1 cellular context compared by ENCODE assay signal in the genomic region with DNA sequence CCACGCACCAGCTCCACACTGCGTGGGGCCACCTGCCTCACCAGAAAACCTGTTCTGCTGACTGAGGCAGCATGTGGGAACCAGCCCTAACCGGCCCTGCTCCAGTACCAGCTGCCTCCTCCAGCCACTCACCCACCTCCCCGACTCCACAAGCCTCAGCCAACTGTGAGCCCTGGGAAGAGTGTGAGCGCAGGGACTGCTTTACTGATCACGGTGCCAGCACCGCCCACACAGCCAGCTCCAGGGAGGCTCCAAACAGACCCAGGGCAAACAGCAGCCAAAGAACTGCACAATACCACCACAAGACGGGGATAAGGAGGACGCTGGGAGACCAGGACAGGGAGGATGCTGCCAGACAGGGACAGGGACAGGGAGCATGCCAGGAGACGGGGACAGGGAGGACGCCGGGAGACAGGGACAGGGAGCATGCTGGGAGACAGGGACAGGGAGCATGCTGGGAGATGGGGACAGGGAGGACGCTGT.
TF ChIP-seq lines count a peak whose summit lies in the region.

No MANE protein-coding gene starts in this region.

TF ChIP-seq in SK-N-SH, 30 proteins besides CTCF, POLR2A, EP300 and RAD21 (continued from another document):
- TF ChIP-seq, protein P1, sequence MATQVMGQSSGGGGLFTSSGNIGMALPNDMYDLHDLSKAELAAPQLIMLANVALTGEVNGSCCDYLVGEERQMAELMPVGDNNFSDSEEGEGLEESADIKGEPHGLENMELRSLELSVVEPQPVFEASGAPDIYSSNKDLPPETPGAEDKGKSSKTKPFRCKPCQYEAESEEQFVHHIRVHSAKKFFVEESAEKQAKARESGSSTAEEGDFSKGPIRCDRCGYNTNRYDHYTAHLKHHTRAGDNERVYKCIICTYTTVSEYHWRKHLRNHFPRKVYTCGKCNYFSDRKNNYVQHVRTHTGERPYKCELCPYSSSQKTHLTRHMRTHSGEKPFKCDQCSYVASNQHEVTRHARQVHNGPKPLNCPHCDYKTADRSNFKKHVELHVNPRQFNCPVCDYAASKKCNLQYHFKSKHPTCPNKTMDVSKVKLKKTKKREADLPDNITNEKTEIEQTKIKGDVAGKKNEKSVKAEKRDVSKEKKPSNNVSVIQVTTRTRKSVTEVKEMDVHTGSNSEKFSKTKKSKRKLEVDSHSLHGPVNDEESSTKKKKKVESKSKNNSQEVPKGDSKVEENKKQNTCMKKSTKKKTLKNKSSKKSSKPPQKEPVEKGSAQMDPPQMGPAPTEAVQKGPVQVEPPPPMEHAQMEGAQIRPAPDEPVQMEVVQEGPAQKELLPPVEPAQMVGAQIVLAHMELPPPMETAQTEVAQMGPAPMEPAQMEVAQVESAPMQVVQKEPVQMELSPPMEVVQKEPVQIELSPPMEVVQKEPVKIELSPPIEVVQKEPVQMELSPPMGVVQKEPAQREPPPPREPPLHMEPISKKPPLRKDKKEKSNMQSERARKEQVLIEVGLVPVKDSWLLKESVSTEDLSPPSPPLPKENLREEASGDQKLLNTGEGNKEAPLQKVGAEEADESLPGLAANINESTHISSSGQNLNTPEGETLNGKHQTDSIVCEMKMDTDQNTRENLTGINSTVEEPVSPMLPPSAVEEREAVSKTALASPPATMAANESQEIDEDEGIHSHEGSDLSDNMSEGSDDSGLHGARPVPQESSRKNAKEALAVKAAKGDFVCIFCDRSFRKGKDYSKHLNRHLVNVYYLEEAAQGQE (IDR thresholded peaks at IDR 0.05; ENCODE audit: low read depth, low read length): no peak
- TF ChIP-seq, protein P2, sequence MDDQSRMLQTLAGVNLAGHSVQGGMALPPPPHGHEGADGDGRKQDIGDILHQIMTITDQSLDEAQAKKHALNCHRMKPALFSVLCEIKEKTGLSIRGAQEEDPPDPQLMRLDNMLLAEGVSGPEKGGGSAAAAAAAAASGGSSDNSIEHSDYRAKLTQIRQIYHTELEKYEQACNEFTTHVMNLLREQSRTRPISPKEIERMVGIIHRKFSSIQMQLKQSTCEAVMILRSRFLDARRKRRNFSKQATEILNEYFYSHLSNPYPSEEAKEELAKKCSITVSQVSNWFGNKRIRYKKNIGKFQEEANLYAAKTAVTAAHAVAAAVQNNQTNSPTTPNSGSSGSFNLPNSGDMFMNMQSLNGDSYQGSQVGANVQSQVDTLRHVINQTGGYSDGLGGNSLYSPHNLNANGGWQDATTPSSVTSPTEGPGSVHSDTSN (IDR thresholded peaks at IDR 0.05): no peak
- TF ChIP-seq POLR2AphosphoS5 (IDR thresholded peaks at IDR 0.05; ENCODE audit: low read depth, low read length) (no peak), RXRA (IDR thresholded peaks at IDR 0.05; ENCODE audit: borderline replicate concordance, low read depth) (no peak), JUND (IDR thresholded peaks at IDR 0.05) (no peak), CHD2 (IDR thresholded peaks at IDR 0.05; ENCODE audit: low read length, partially characterized antibody) (no peak), SIN3A (IDR thresholded peaks at IDR 0.05; ENCODE audit: borderline replicate concordance, low read depth, low read length) (no peak), MEF2A (IDR thresholded peaks at IDR 0.05; ENCODE audit: borderline replicate concordance, low read depth) (no peak)
